In genomic region chr20:62951896-62952372, GRCh38 we compare ENCODE assay signal across 12 cellular contexts. TPM values are rescaled to one million over a fixed set of nuclear protein-coding genes. Genes with fewer than 3 reads are reported as not detected.
A peak's percentile ranks its signal among the peaks of the same experiment; 100 is the strongest.
DNase-seq lines count a peak whose midpoint lies in the region; ATAC-seq and TF ChIP-seq lines count a peak whose summit lies in the region.
"Had no signal": no experiment of that assay in that cellular context is flagged by ENCODE, and none has a peak within 500 bp of the region (broad histone marks: within the 10 kb centered on the region; RNA-seq: fewer than 3 reads in every experiment).

No MANE protein-coding gene starts in this region.

- peak overlapping the region; percentile 33 to 70 (median 40) for H3K4me3 ChIP-seq in breast epithelium
- H3K4me3 ChIP-seq in mammary epithelial cell (replicated peaks in 1 of 3; ENCODE audit: insufficient read depth in 1 of 3, low read depth in 2 of 3, low read length in 3 of 3) = no peak overlapping the region
- peak overlapping the region; percentile 26 to 59 for H3K4me3 ChIP-seq in ascending aorta
- peak overlapping the region in 3 of 4 donors; percentile 31 to 38 (median 32) for H3K4me3 ChIP-seq in tibial nerve

- H4K20me1 ChIP-seq in mammary epithelial cell (ENCODE audit: insufficient read depth, low read length) = no peaks in the 10 kb centered on the region

- H3K27me3 ChIP-seq in breast epithelium = no peaks in the 10 kb centered on the region
- no peaks in the 10 kb centered on the region for H3K27me3 ChIP-seq in mammary epithelial cell (ENCODE audit: insufficient read depth, low read length)
- H3K27me3 ChIP-seq in ascending aorta = no peaks in the 10 kb centered on the region
- no peaks in the 10 kb centered on the region for H3K27me3 ChIP-seq in tibial nerve
- H3K27me3 ChIP-seq: adrenal gland had no signal

- H3K4me1 ChIP-seq in breast epithelium = peaks cover 0 to 12% of the 10 kb centered on the region in 2 donors
- peaks cover 13% of the 10 kb centered on the region for H3K4me1 ChIP-seq in mammary epithelial cell (ENCODE audit: insufficient read depth, low read length)
- peaks cover 8 to 15% of the 10 kb centered on the region in 2 donors for H3K4me1 ChIP-seq in ascending aorta
- peaks cover 3 to 30% (median 24%) of the 10 kb centered on the region in 4 donors for H3K4me1 ChIP-seq in tibial nerve

- H3K27ac Mint-ChIP-seq in memory B cell = peak overlapping the region; percentile 88

- 71% methylated on average over 4 of the region's 8 CpGs for WGBS in mammary epithelial cell (ENCODE audit: low coverage, missing lambda C conversion rate)
- 86 to 92% methylated on average over 8 of the region's 8 CpGs for WGBS in tibial nerve, 2 donors

- peaks cover 8% of the 10 kb centered on the region for H3K79me2 ChIP-seq in mammary epithelial cell (ENCODE audit: insufficient read depth, low read length)

- H3K9me3 Mint-ChIP-seq in memory B cell = no peaks in the 10 kb centered on the region

- H3K27me3 Mint-ChIP-seq in memory B cell = no peaks in the 10 kb centered on the region

- H3K36me3 Mint-ChIP-seq in memory B cell = peaks cover 10% of the 10 kb centered on the region

- H3K4me3 Mint-ChIP-seq in memory B cell = peak overlapping the region; percentile 90

- no TSS peak for BruUV-seq in mammary epithelial cell (replicated peaks; lab: Mats Ljungman, UMichigan)

- intact Hi-C loops in breast epithelium (cut with DNase I; ENCODE audit: low total_unique reads) = no loop called here
- intact Hi-C loops in mammary epithelial cell (cut with micrococcal nuclease) = no loop called here
- intact Hi-C loops in ascending aorta (cut with DNase I) = loop anchor here (1.0 kb wide), 1 partner anchor 14 kb away; the partner anchor contains the start of gene GID8

- no peak overlapping the region for H3K4me2 ChIP-seq in mammary epithelial cell (ENCODE audit: insufficient read depth, low read depth, low read length)

- H3K9ac ChIP-seq in mammary epithelial cell (ENCODE audit: insufficient read depth, low read length) = no peak overlapping the region

- peaks cover 14% of the 10 kb centered on the region for H3K4me1 Mint-ChIP-seq in memory B cell

- CTCF ChIA-PET in mammary epithelial cell (lab: Charles Lee; ENCODE audit: low non-redundant PET) = no interaction called here

- no peak for DNase-seq in breast epithelium (ENCODE audit: low spot score in 2 of 2)
- DNase-seq in mammary epithelial cell = no peak
- DNase-seq in ascending aorta (ENCODE audit: low spot score in 2 of 2) = no peak
- no peak for DNase-seq in memory B cell (ENCODE audit: low spot score in 2 of 2)
- no peak for DNase-seq in tibial nerve (ENCODE audit: low spot score in 2 of 2)
- DNase-seq in NCI-H2227 treated with DMSO at 0.1 percent for 48 hours (lab: John Stamatoyannopoulos, UW) = no peak
- no peak for DNase-seq in NCI-H345 (lab: John Stamatoyannopoulos, UW)
- DNase-seq: NCI-H1436 treated with DMSO at 0.1 percent for 48 hours had no signal

- dilution Hi-C loops in mammary epithelial cell (cut with HindIII; ENCODE audit: low sequenced_read_pairs) = no loop called here

- TF ChIP-seq CTCF in breast epithelium (IDR thresholded peaks at IDR 0.05) (no peak), mammary epithelial cell (conservative IDR thresholded peaks at IDR 0.05 in 1 of 2, IDR thresholded peaks at IDR 0.05 in 1 of 2; ENCODE audit: extremely low read depth in 1 of 2, insufficient read depth in 1 of 2, low read depth in 1 of 2, low read length in 2 of 2) (no peak), ascending aorta (IDR thresholded peaks at IDR 0.05) (no peak), tibial nerve (IDR thresholded peaks at IDR 0.05) (no peak)

- in situ Hi-C loops in mammary epithelial cell (cut with MboI; ENCODE audit: low sequenced_read_pairs in 2 of 2) = no loop called here

- no peak overlapping the region for H2AFZ ChIP-seq in mammary epithelial cell (ENCODE audit: low read depth, low read length)

- H3K9me3 ChIP-seq in breast epithelium = no peaks in the 10 kb centered on the region
- H3K9me3 ChIP-seq in mammary epithelial cell (replicated peaks; ENCODE audit: insufficient read depth, low read length) = peaks cover 4% of the 10 kb centered on the region
- no peaks in the 10 kb centered on the region for H3K9me3 ChIP-seq in ascending aorta
- no peaks in the 10 kb centered on the region for H3K9me3 ChIP-seq in tibial nerve
- H3K9me3 ChIP-seq: adrenal gland had no signal

- no peak for TF ChIP-seq EP300 in tibial nerve (IDR thresholded peaks at IDR 0.05)

- H3K36me3 ChIP-seq in breast epithelium (no peaks in the 10 kb centered on the region), mammary epithelial cell (ENCODE audit: insufficient read depth, low read length) (peaks cover 4% of the 10 kb centered on the region), ascending aorta (peaks cover 13 to 29% of the 10 kb centered on the region in 2 donors), tibial nerve (peaks cover 0 to 43% (median 0%) of the 10 kb centered on the region in 3 donors)

- no peak for TF ChIP-seq POLR2A in breast epithelium (IDR thresholded peaks at IDR 0.05)
- no peak for TF ChIP-seq POLR2A in tibial nerve (IDR thresholded peaks at IDR 0.05)

- H3K27ac ChIP-seq in breast epithelium (peak overlapping the region; percentile 79 to 94), mammary epithelial cell (ENCODE audit: insufficient read depth, low read depth, low read length) (no peak overlapping the region), ascending aorta (peak overlapping the region; percentile 87 to 88), tibial nerve (peak overlapping the region in 3 of 4 donors; percentile 82 to 94 (median 89))
- H3K27ac ChIP-seq: C4-2B had no signal

- ATAC-seq in memory B cell (ENCODE audit: low read depth) = no peak
- ATAC-seq in GM19397 (IDR thresholded peaks at IDR 0.05; ENCODE audit: unreplicated experiment) = no peak
- ATAC-seq: SK-N-SH treated with all-trans-retinoic acid at 6 μM for 48 hours had no signal

RNA-seq across cellular contexts. Expression of gene SLC17A9, which starts 0.6 kb away (rescaled TPM):
- total RNA-seq in breast epithelium (1 to 10 TPM; 2.2 to 4.9 (median 2.7) TPM), mammary epithelial cell (under 1 TPM; 0.33 to 0.67 TPM), ascending aorta (30.0 TPM), tibial nerve (10 to 100 TPM in 1 of 4 donors, 1 to 10 TPM in 3; 3.9 to 13.5 (median 4.5) TPM)
- polyA plus RNA-seq in mammary epithelial cell = 0.09 TPM
- polyA minus RNA-seq in mammary epithelial cell = not detected

RNA-seq across cellular contexts. Expression of gene GID8, which starts 14.0 kb away (rescaled TPM):
- total RNA-seq in breast epithelium (10 to 100 TPM; 30.2 to 36.7 (median 31.8) TPM), mammary epithelial cell (10 to 100 TPM; 34.5 to 43.2 TPM), ascending aorta (9.2 TPM), tibial nerve (10 to 100 TPM; 23.4 to 33.4 (median 29.7) TPM)
- polyA plus RNA-seq in mammary epithelial cell = 29.7 TPM
- 47.5 TPM for polyA minus RNA-seq in mammary epithelial cell

RNA-seq across cellular contexts. Expression of gene DIDO1, which starts 25.6 kb away (rescaled TPM):
- total RNA-seq in breast epithelium (10 to 100 TPM; 59.8 to 83.1 (median 64.9) TPM), mammary epithelial cell (10 to 100 TPM; 38.7 to 53.2 TPM), ascending aorta (42.4 TPM), tibial nerve (10 to 100 TPM; 64.5 to 89.7 (median 78.9) TPM)
- 13.6 TPM for polyA plus RNA-seq in mammary epithelial cell
- polyA minus RNA-seq in mammary epithelial cell = 31.4 TPM

RNA-seq across cellular contexts. Expression of gene BHLHE23, which starts 54.8 kb away (rescaled TPM):
- total RNA-seq in breast epithelium (not detected), mammary epithelial cell (not detected), ascending aorta (not detected), tibial nerve (not detected)
- not detected for polyA plus RNA-seq in mammary epithelial cell
- polyA minus RNA-seq in mammary epithelial cell = not detected
- total RNA-seq: adrenal gland had no signal
- polyA plus RNA-seq: adrenal gland had no signal

Comparison
In these comparisons a context has a peak if more than half of its experiments do, and no peak if none do; other contexts are left out.
1. H3K4me3 ChIP-seq: peak in breast epithelium (3 of 3), ascending aorta (2 of 2) and tibial nerve (3 of 4); none in mammary epithelial cell (0 of 3).